Comparison of ENCODE assay signal across 1 cellular context in genomic region chr3:115052906-115053305, GRCh38.
TF ChIP-seq lines count a peak whose summit lies in the region.

No MANE protein-coding gene starts in this region.

TF ChIP-seq in HCT116, 20 proteins besides CTCF, POLR2A, EP300 and RAD21 (continued from another document):
- TF ChIP-seq REST (IDR thresholded peaks at IDR 0.05; ENCODE audit: low read depth) (no peak), EZH2phosphoT487 (IDR thresholded peaks at IDR 0.05; ENCODE audit: borderline replicate concordance) (no peak), ZNF274 (IDR thresholded peaks at IDR 0.05; ENCODE audit: low read depth, low read length) (no peak), JUND (IDR thresholded peaks at IDR 0.05) (no peak), ZBTB33 (IDR thresholded peaks at IDR 0.05; ENCODE audit: extremely low read depth, insufficient replicate concordance, low read length) (no peak), ZFX (IDR thresholded peaks at IDR 0.05) (no peak), SP1 (IDR thresholded peaks at IDR 0.05; ENCODE audit: low read depth) (no peak), CEBPB (IDR thresholded peaks at IDR 0.05; ENCODE audit: low read depth) (no peak), ELF1 (IDR thresholded peaks at IDR 0.05; ENCODE audit: borderline replicate concordance, low read depth) (no peak), CBX3 (IDR thresholded peaks at IDR 0.05; ENCODE audit: low read depth) (no peak), POLR2AphosphoS5 (IDR thresholded peaks at IDR 0.05; ENCODE audit: low read depth, low read length) (no peak), YY1 (IDR thresholded peaks at IDR 0.05; ENCODE audit: extremely low read depth, insufficient replicate concordance, low read depth, low read length) (no peak)
